In the genomic region with DNA sequence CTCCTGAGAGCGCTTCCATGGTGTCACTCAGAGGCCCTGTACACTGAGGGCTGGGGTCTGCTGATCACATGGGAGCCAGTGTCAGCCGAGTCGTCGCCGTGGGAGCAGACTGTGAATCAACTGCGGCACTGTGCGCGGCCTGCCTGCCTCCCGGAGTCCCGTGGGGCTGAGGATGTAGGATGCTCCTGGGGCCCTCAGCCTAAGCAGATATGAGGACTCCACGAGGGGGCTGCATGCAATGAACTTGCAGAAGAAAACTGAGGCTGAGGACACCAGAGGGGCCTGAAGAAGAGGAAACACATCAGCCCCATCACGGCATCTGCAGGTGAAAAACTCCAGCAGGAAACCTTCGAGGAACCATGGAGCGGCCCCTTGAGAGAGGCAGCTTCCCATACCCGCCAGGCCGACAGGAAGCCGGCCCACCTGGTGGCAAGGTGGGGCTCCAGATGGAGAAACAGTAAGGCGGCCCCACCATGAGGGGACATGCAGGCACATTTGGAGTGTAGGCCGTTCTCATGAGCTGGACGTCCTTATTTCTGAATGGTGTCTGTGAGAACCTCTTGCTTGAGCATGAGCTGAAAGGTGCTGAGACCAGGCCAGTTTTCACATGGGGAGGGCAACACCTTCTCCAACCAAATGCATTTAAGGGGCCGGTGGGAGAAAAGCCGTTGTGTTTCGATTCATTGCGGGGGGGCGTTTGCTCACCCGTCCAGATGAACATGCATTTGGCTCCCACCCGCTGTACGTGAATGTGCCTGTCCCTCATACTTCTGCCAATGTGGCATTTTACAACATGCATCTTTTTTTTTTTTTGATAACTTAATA, we compare ENCODE assay signal across 23 cellular contexts. TPM values are rescaled to one million over a fixed set of nuclear protein-coding genes. Genes with fewer than 3 reads are reported as not detected.
"Had no signal": no experiment of that assay in that cellular context is flagged by ENCODE, and none has a peak within 500 bp of the region (broad histone marks: within the 10 kb centered on the region; RNA-seq: fewer than 3 reads in every experiment).

No MANE protein-coding gene starts in this region.

- H3K27ac ChIP-seq: gastroesophageal sphincter, pancreas, SK-N-MC, testis had no signal

- ATAC-seq: activated naive CD4-positive, alpha-beta T cell treated with anti-CD3 and anti-CD28 coated beads, Interleukin-2, amount 50 U/mL, for 72 hours; activated T-helper 17 cell treated with anti-CD3 and anti-CD28 coated beads, Interleukin-2, amount 50 U/mL, for 72 hours; effector memory CD8-positive, alpha-beta T cell; gastroesophageal sphincter; natural killer cell; pancreas; sciatic nerve; stimulated activated memory B cell treated with anti-CD40 and anti-IgM and Interleukin-4, amounts not matched to agents 10 μg/mL and 1 μg/mL and 100 μg/mL, for 72 hours; T-cell; WTC11 had no signal

- DNase-seq: activated CD8-positive, alpha-beta memory T cell treated with anti-CD3 and anti-CD28 coated beads for 24 hours; activated CD8-positive, alpha-beta memory T cell treated with anti-CD3 and anti-CD28 coated beads, Interleukin-2, amount 50 U/mL, for 4 hours; activated T-cell treated with anti-CD3 and anti-CD28 coated beads, Interleukin-2, amount 50 U/mL, for 24 hours; effector memory CD8-positive, alpha-beta T cell; hypothalamus; midbrain; natural killer cell; pancreas; stimulated activated CD4-positive, alpha-beta T cell treated with anti-CD3 and anti-CD28 coated beads, Interleukin-15, amount 100 ng/mL, for 24 hours; T-helper 9 cell; testis; trophoblast cell had no signal

- H3K4me1 ChIP-seq: gastroesophageal sphincter, pancreas had no signal

- H3K36me3 ChIP-seq: gastroesophageal sphincter, pancreas had no signal

- H3K9me3 ChIP-seq: gastroesophageal sphincter, pancreas, testis had no signal

- FAIRE-seq: islet of Langerhans, pancreas had no signal

- H3K4me3 ChIP-seq: gastroesophageal sphincter, pancreas, SK-N-MC, smooth muscle cell, testis had no signal

- H3K27me3 ChIP-seq: gastroesophageal sphincter, pancreas, testis had no signal

RNA-seq across cellular contexts. Expression of gene ADAMTS2, which starts 35.2 kb away (rescaled TPM):
- total RNA-seq: activated naive CD4-positive, alpha-beta T cell treated with anti-CD3 and anti-CD28 coated beads, Interleukin-2, amount 50 U/mL, for 72 hours; activated T-helper 17 cell treated with anti-CD3 and anti-CD28 coated beads, Interleukin-2, amount 50 U/mL, for 72 hours; dermis microvascular lymphatic vessel endothelial cell had no signal
